Comparison of ENCODE assay signal across 8 cellular contexts in the genomic region with DNA sequence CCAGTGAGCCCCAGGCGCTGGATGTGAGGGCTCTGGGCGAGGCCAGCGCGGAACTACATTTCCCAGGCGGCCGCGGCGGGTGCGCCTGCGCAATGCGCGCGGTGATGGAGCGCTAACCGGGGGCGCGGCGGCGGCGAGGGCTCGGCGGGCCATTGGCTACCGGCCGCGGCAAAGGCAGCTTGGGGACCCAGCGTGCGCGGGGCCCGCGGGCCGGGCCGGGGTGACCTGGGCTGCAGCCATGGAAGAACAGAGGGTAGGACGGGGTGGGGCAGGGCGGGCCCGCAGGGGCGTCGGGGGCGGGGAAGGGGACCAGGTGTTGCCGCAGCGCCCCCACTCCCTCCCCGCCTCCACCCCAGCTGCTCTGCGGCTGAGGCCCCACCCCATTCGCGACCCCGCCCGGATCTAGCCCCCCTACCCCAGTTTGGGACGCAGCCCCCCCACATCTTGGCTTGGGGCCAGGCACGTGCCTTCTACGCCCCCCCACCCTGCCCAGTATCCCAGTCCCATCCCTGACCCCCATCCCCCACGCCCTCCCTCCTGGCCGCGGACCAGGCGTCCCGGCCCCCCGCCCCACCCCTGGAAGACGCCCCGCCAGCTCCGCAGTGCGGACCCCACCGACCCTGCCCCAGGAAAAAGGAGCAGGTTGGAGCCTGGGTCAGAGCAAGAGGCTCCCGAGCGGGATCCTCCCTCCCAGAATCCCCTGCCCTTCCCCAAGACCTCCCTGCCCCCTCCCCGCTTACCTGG. TPM values are rescaled to one million over a fixed set of nuclear protein-coding genes. Genes with fewer than 3 reads are reported as not detected.
DNase-seq lines count a peak whose midpoint lies in the region; ATAC-seq and TF ChIP-seq lines count a peak whose summit lies in the region.

TSS of gene FSD1 (plus strand) at position 90 of the 744 bp plus-strand sequence. CDS start at position 239, 149 bp downstream.

- H3K27me3 Mint-ChIP-seq in nephron (ENCODE audit: low read depth) (peaks cover 3% of the 10 kb centered on the region), type B pancreatic cell (no peaks in the 10 kb centered on the region)

- H3K27ac Mint-ChIP-seq in nephron (no peak within 1 kb of the TSS), type B pancreatic cell (no peak within 1 kb of the TSS)

- H3K4me3 Mint-ChIP-seq in nephron (peak within 1 kb of the TSS; percentile 77 to 81 (median 78)), type B pancreatic cell (peak within 1 kb of the TSS; percentile 63)

- H3K9me3 Mint-ChIP-seq in nephron (no peaks in the 10 kb centered on the region), type B pancreatic cell (no peaks in the 10 kb centered on the region)

- peaks cover 12% of the 10 kb centered on the region for H3K36me3 Mint-ChIP-seq in nephron (ENCODE audit: low read depth)
- no peaks in the 10 kb centered on the region for H3K36me3 Mint-ChIP-seq in type B pancreatic cell

- peaks cover 9% of the 10 kb centered on the region for H3K4me1 Mint-ChIP-seq in nephron
- H3K4me1 Mint-ChIP-seq in type B pancreatic cell (ENCODE audit: unreplicated experiment) = peaks cover 6% of the 10 kb centered on the region

- ATAC-seq in HG03354 (IDR thresholded peaks at IDR 0.05; ENCODE audit: poor library complexity, severe bottlenecking, unreplicated experiment) = no peak

- TF ChIP-seq CTCF in nephron (IDR thresholded peaks at IDR 0.05; ENCODE audit: unreplicated experiment in 3 of 3) (no peak), type B pancreatic cell (conservative IDR thresholded peaks at IDR 0.05) (no peak)

- DNase-seq in NCI-H1417 (lab: John Stamatoyannopoulos, UW) (peak; percentile 70 to 86 (median 85)), NCI-H1417 treated with DMSO at 0.1 percent for 48 hours (lab: John Stamatoyannopoulos, UW) (no peak), NCI-H2171 (lab: John Stamatoyannopoulos, UW) (peak; percentile 84), type B pancreatic cell (ENCODE audit: extremely low spot score, unreplicated experiment) (peak; percentile 86)
- DNase-seq in activated CD4-positive, alpha-beta T cell treated with anti-CD3 and anti-CD28 coated beads for 48 hours = peak; percentile 88
- peak; percentile 62 for DNase-seq in effector CD8-positive, alpha-beta T cell (lab: John Stamatoyannopoulos, UW)

RNA-seq across cellular contexts. Expression of gene FSD1, which starts in this region (rescaled TPM):
- 4.8 and 26.3 TPM in 2 replicates for total RNA-seq in type B pancreatic cell (ENCODE audit: low replicate concordance)
